Comparison of ENCODE assay signal across 1 cellular context in genomic region chr17:9116311-9116820, GRCh38.
TF ChIP-seq lines count a peak whose summit lies in the region.

No MANE protein-coding gene starts in this region.

TF ChIP-seq in WTC11, 78 proteins besides CTCF, POLR2A, EP300 and RAD21 (continued from another document):
- no peak for TF ChIP-seq IRF1 (CRISPR knock-in tag; IDR thresholded peaks at IDR 0.05)
- TF ChIP-seq ATF6 (CRISPR knock-in tag; IDR thresholded peaks at IDR 0.05) = no peak
- TF ChIP-seq SP1 (CRISPR knock-in tag; conservative IDR thresholded peaks at IDR 0.05) = no peak
- no peak for TF ChIP-seq OVOL2 (CRISPR knock-in tag; IDR thresholded peaks at IDR 0.05; ENCODE audit: borderline replicate concordance)
- no peak for TF ChIP-seq NR3C1 (CRISPR knock-in tag; conservative IDR thresholded peaks at IDR 0.05; ENCODE audit: low read depth)
TF ChIP-seq in WTC11: peak in this region for 0.
